Comparison of ENCODE assay signal across 1 cellular context in genomic region chr4:185201983-185202962, GRCh38.
TF ChIP-seq lines count a peak whose summit lies in the region.

No MANE protein-coding gene starts in this region.

TF ChIP-seq in HepG2, 621 proteins besides CTCF, POLR2A, EP300 and RAD21 (continues in another document):
- no peak for TF ChIP-seq PLSCR1 (CRISPR knock-in tag; IDR thresholded peaks at IDR 0.05; ENCODE audit: borderline replicate concordance)
- TF ChIP-seq HOXA5 (CRISPR knock-in tag; IDR thresholded peaks at IDR 0.05): peak; percentile 71; the same call in 1 of the 2 replicates
- TF ChIP-seq, protein P1, sequence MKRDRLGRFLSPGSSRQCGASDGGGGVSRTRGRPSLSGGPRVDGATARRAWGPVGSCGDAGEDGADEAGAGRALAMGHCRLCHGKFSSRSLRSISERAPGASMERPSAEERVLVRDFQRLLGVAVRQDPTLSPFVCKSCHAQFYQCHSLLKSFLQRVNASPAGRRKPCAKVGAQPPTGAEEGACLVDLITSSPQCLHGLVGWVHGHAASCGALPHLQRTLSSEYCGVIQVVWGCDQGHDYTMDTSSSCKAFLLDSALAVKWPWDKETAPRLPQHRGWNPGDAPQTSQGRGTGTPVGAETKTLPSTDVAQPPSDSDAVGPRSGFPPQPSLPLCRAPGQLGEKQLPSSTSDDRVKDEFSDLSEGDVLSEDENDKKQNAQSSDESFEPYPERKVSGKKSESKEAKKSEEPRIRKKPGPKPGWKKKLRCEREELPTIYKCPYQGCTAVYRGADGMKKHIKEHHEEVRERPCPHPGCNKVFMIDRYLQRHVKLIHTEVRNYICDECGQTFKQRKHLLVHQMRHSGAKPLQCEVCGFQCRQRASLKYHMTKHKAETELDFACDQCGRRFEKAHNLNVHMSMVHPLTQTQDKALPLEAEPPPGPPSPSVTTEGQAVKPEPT (CRISPR knock-in tag; IDR thresholded peaks at IDR 0.05; ENCODE audit: low read depth): no peak
- TF ChIP-seq RXRA (CRISPR knock-in tag; IDR thresholded peaks at IDR 0.05): peak; percentile 77
- 0 out of 2 replicates have a peak, but pooled peaks have one; percentile 23 for TF ChIP-seq ZNF780A (CRISPR knock-in tag; IDR thresholded peaks at IDR 0.05)
- TF ChIP-seq ZSCAN20 (CRISPR knock-in tag; IDR thresholded peaks at IDR 0.05; ENCODE audit: borderline replicate concordance): peak; percentile 100
- TF ChIP-seq CBX5 (CRISPR knock-in tag; IDR thresholded peaks at IDR 0.05; ENCODE audit: borderline replicate concordance): no peak
- peak; percentile 55 for TF ChIP-seq GABPB1 (CRISPR knock-in tag; IDR thresholded peaks at IDR 0.05)
- no peak for TF ChIP-seq ZNF354B (CRISPR knock-in tag; IDR thresholded peaks at IDR 0.05)
- TF ChIP-seq ZNF788 (CRISPR knock-in tag; IDR thresholded peaks at IDR 0.05; ENCODE audit: borderline replicate concordance): peak; percentile 46; the same call in 1 of the 2 replicates
- TF ChIP-seq ISX (CRISPR knock-in tag; conservative IDR thresholded peaks at IDR 0.05): 0 out of 2 replicates have a peak, but pooled peaks have one; percentile 58
- 0 out of 2 replicates have a peak, but pooled peaks have one; percentile 23 for TF ChIP-seq SIN3A (IDR thresholded peaks at IDR 0.05; ENCODE audit: borderline replicate concordance, low read depth, low read length)
- peak; percentile 28; the same call in 1 of the 2 replicates for TF ChIP-seq ADNP (CRISPR knock-in tag; IDR thresholded peaks at IDR 0.05)
- TF ChIP-seq SOX5 (CRISPR knock-in tag; IDR thresholded peaks at IDR 0.05; ENCODE audit: borderline replicate concordance): peak; percentile 83
- no peak for TF ChIP-seq NR1H2 (CRISPR knock-in tag; IDR thresholded peaks at IDR 0.05; ENCODE audit: borderline replicate concordance, low read depth)
- 0 out of 2 replicates have a peak, but pooled peaks have one; percentile 40 for TF ChIP-seq ZNF7 (CRISPR knock-in tag; IDR thresholded peaks at IDR 0.05)
- TF ChIP-seq ZNF121 (CRISPR knock-in tag; IDR thresholded peaks at IDR 0.05): peak; percentile 16; the same call in 1 of the 2 replicates
- no peak for TF ChIP-seq CREB1 (IDR thresholded peaks at IDR 0.05)
- peak; percentile 70 for TF ChIP-seq CREB1 (CRISPR knock-in tag; IDR thresholded peaks at IDR 0.05)
- no peak for TF ChIP-seq ZSCAN31 (CRISPR knock-in tag; IDR thresholded peaks at IDR 0.05; ENCODE audit: low read depth)
- TF ChIP-seq TARDBP (CRISPR knock-in tag; IDR thresholded peaks at IDR 0.05): peak; percentile 85; the same call in 1 of the 2 replicates
- TF ChIP-seq ARID5B (CRISPR knock-in tag; IDR thresholded peaks at IDR 0.05): peak; percentile 78
- 0 out of 2 replicates have a peak, but pooled peaks have one; percentile 20 for TF ChIP-seq ZBTB14 (CRISPR knock-in tag; IDR thresholded peaks at IDR 0.05)
- no peak for TF ChIP-seq ZNF883 (CRISPR knock-in tag; IDR thresholded peaks at IDR 0.05; ENCODE audit: not compliant biosample characterization)
- no peak for TF ChIP-seq ZIK1 (CRISPR knock-in tag; IDR thresholded peaks at IDR 0.05; ENCODE audit: borderline replicate concordance, low read depth)
- TF ChIP-seq PCBP2 (optimal IDR thresholded peaks at IDR 0.05; ENCODE audit: low read depth, low read length, poor library complexity, severe bottlenecking): no peak
- TF ChIP-seq NR2F6 (IDR thresholded peaks at IDR 0.05): peak; percentile 81
- TF ChIP-seq NR2F6 (CRISPR knock-in tag; IDR thresholded peaks at IDR 0.05): peak; percentile 79
- TF ChIP-seq GFI1 (CRISPR knock-in tag; IDR thresholded peaks at IDR 0.05; ENCODE audit: borderline replicate concordance): peak; percentile 92
- peak; percentile 97 for TF ChIP-seq FOXP4 (CRISPR knock-in tag; IDR thresholded peaks at IDR 0.05)
- TF ChIP-seq ZNF605 (CRISPR knock-in tag; IDR thresholded peaks at IDR 0.05): peak; percentile 40
- TF ChIP-seq SMC3 (IDR thresholded peaks at IDR 0.05; ENCODE audit: low read length): 0 out of 2 replicates have a peak, but pooled peaks have one; percentile 4
- no peak for TF ChIP-seq BRD4 (CRISPR knock-in tag; IDR thresholded peaks at IDR 0.05)
- peak; percentile 65; the same call in 1 of the 2 replicates for TF ChIP-seq ZMYM3 (CRISPR knock-in tag; IDR thresholded peaks at IDR 0.05)
- TF ChIP-seq ZNF775 (CRISPR knock-in tag; IDR thresholded peaks at IDR 0.05; ENCODE audit: borderline replicate concordance): 0 out of 2 replicates have a peak, but pooled peaks have one; percentile 7
- no peak for TF ChIP-seq MYNN (CRISPR knock-in tag; IDR thresholded peaks at IDR 0.05; ENCODE audit: low read depth)
- peak; percentile 60 for TF ChIP-seq POLR2AphosphoS5 (IDR thresholded peaks at IDR 0.05; ENCODE audit: low read depth, low read length)
- TF ChIP-seq ZNF678 (CRISPR knock-in tag; IDR thresholded peaks at IDR 0.05): no peak
- TF ChIP-seq GATAD1 (CRISPR knock-in tag; IDR thresholded peaks at IDR 0.05): 0 out of 2 replicates have a peak, but pooled peaks have one; percentile 35
- TF ChIP-seq, protein P2, sequence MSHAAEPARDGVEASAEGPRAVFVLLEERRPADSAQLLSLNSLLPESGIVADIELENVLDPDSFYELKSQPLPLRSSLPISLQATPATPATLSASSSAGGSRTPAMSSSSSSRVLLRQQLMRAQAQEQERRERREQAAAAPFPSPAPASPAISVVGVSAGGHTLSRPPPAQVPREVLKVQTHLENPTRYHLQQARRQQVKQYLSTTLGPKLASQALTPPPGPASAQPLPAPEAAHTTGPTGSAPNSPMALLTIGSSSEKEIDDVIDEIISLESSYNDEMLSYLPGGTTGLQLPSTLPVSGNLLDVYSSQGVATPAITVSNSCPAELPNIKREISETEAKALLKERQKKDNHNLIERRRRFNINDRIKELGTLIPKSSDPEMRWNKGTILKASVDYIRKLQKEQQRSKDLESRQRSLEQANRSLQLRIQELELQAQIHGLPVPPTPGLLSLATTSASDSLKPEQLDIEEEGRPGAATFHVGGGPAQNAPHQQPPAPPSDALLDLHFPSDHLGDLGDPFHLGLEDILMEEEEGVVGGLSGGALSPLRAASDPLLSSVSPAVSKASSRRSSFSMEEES (CRISPR knock-in tag; IDR thresholded peaks at IDR 0.05): peak; percentile 19; the same call in 1 of the 2 replicates
- peak; percentile 85 for TF ChIP-seq TEAD3 (CRISPR knock-in tag; optimal IDR thresholded peaks at IDR 0.05; ENCODE audit: borderline replicate concordance)
- no peak for TF ChIP-seq CCAR2 (optimal IDR thresholded peaks at IDR 0.05; ENCODE audit: low read depth, low read length)
- TF ChIP-seq TAF1 (CRISPR knock-in tag; IDR thresholded peaks at IDR 0.05): peak; percentile 45; the same call in 1 of the 2 replicates
- TF ChIP-seq HNF4G (IDR thresholded peaks at IDR 0.05; ENCODE audit: borderline replicate concordance, low read depth, low read length): peak; percentile 89; the same call in 1 of the 2 replicates
- peak; percentile 79; the same call in 1 of the 2 replicates for TF ChIP-seq HNF4G (CRISPR knock-in tag; IDR thresholded peaks at IDR 0.05; ENCODE audit: borderline replicate concordance, low read depth)
- TF ChIP-seq ZNF510 (CRISPR knock-in tag; IDR thresholded peaks at IDR 0.05; ENCODE audit: low read depth): no peak
- peak; percentile 34 for TF ChIP-seq ASH2L (IDR thresholded peaks at IDR 0.05; ENCODE audit: insufficient read length, low read depth, low read length)
- TF ChIP-seq, protein P3, sequence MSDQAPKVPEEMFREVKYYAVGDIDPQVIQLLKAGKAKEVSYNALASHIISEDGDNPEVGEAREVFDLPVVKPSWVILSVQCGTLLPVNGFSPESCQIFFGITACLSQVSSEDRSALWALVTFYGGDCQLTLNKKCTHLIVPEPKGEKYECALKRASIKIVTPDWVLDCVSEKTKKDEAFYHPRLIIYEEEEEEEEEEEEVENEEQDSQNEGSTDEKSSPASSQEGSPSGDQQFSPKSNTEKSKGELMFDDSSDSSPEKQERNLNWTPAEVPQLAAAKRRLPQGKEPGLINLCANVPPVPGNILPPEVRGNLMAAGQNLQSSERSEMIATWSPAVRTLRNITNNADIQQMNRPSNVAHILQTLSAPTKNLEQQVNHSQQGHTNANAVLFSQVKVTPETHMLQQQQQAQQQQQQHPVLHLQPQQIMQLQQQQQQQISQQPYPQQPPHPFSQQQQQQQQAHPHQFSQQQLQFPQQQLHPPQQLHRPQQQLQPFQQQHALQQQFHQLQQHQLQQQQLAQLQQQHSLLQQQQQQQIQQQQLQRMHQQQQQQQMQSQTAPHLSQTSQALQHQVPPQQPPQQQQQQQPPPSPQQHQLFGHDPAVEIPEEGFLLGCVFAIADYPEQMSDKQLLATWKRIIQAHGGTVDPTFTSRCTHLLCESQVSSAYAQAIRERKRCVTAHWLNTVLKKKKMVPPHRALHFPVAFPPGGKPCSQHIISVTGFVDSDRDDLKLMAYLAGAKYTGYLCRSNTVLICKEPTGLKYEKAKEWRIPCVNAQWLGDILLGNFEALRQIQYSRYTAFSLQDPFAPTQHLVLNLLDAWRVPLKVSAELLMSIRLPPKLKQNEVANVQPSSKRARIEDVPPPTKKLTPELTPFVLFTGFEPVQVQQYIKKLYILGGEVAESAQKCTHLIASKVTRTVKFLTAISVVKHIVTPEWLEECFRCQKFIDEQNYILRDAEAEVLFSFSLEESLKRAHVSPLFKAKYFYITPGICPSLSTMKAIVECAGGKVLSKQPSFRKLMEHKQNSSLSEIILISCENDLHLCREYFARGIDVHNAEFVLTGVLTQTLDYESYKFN (CRISPR knock-in tag; conservative IDR thresholded peaks at IDR 0.05): peak; percentile 90
- no peak for TF ChIP-seq KLF6 (CRISPR knock-in tag; IDR thresholded peaks at IDR 0.05)
